8 cellular contexts compared by ENCODE assay signal in genomic region chr12:50084775-50085614, GRCh38. TPM values are rescaled to one million over a fixed set of nuclear protein-coding genes. Genes with fewer than 3 reads are reported as not detected.
DNase-seq lines count a peak whose midpoint lies in the region; ATAC-seq and TF ChIP-seq lines count a peak whose summit lies in the region.

Gene SMARCD1 (plus strand): TSS chr12:50085342. CDS start chr12:50085370, 28 bp downstream.

- H3K27me3 Mint-ChIP-seq in glutamatergic neuron (ENCODE audit: unreplicated experiment) (peaks cover 13% of the 10 kb centered on the region), osteocyte (ENCODE audit: unreplicated experiment) (no peaks in the 10 kb centered on the region)

- WGBS in thymus = under 1% methylated on average over 69 of the region's 69 CpGs

- no peaks in the 10 kb centered on the region for H3K36me3 Mint-ChIP-seq in activated naive CD4-positive, alpha-beta T cell treated with anti-CD3 and anti-CD28 coated beads, Interleukin-2, amount 50 U/mL, for 72 hours
- H3K36me3 Mint-ChIP-seq in glutamatergic neuron (ENCODE audit: unreplicated experiment) = peaks cover 4% of the 10 kb centered on the region
- H3K36me3 Mint-ChIP-seq in osteocyte (ENCODE audit: unreplicated experiment) = peaks cover 15% of the 10 kb centered on the region

- peaks cover 11% of the 10 kb centered on the region for H3K4me1 Mint-ChIP-seq in glutamatergic neuron (ENCODE audit: low read depth, unreplicated experiment)
- H3K4me1 Mint-ChIP-seq in osteocyte (ENCODE audit: unreplicated experiment) = peaks cover 30% of the 10 kb centered on the region

- no peaks in the 10 kb centered on the region for H3K9me3 Mint-ChIP-seq in activated naive CD4-positive, alpha-beta T cell treated with anti-CD3 and anti-CD28 coated beads, Interleukin-2, amount 50 U/mL, for 72 hours
- H3K9me3 Mint-ChIP-seq in glutamatergic neuron (ENCODE audit: unreplicated experiment) (peaks cover 11% of the 10 kb centered on the region), osteocyte (ENCODE audit: unreplicated experiment) (no peaks in the 10 kb centered on the region)

- no peaks in the 10 kb centered on the region; the same call in 1 of the 2 replicates for H3K27me3 ChIP-seq in GM06990 (replicated peaks; ENCODE audit: control insufficient read depth, insufficient read depth, low read length)
- H3K27me3 ChIP-seq in thymus (ENCODE audit: control insufficient read depth, insufficient read depth) = no peaks in the 10 kb centered on the region

- peak; percentile 50 for TF ChIP-seq POLR2A in NB4 (IDR thresholded peaks at IDR 0.05; ENCODE audit: extremely low read depth, insufficient read length)

- peak; percentile 92 for DNase-seq in GM06990 (ENCODE audit: extremely low read depth, insufficient read length)
- DNase-seq in HFF-Myc (ENCODE audit: extremely low read depth, low read depth) = peak; percentile 73
- DNase-seq in NB4 (ENCODE audit: low read depth) = peak; percentile 98
- DNase-seq in activated naive CD4-positive, alpha-beta T cell treated with anti-CD3 and anti-CD28 coated beads, Interleukin-2, amount 50 U/mL, for 72 hours (ENCODE audit: low spot score in 2 of 2) = peak; percentile 79 to 81
- DNase-seq in glutamatergic neuron = peak; percentile 92
- DNase-seq in osteocyte (ENCODE audit: extremely low spot score, unreplicated experiment) = peak; percentile 95

- ATAC-seq in SK-N-SH treated with all-trans-retinoic acid at 6 μM for 48 hours = peak; percentile 96
- ATAC-seq in activated naive CD4-positive, alpha-beta T cell treated with anti-CD3 and anti-CD28 coated beads, Interleukin-2, amount 50 U/mL, for 72 hours = peak; percentile 87 to 94

- TF ChIP-seq CTCF in GM06990 (IDR thresholded peaks at IDR 0.05; ENCODE audit: insufficient read depth, low read length, poor library complexity, severe bottlenecking) (peak; percentile 90), HFF-Myc (IDR thresholded peaks at IDR 0.05; ENCODE audit: low read depth, low read length, missing control alignments) (peak; percentile 52), NB4 (IDR thresholded peaks at IDR 0.05; ENCODE audit: low read depth, low read length) (peak; percentile 87), glutamatergic neuron (IDR thresholded peaks at IDR 0.05; ENCODE audit: partially characterized antibody, unreplicated experiment) (no peak), osteocyte (IDR thresholded peaks at IDR 0.05) (peak; percentile 60)

- peak within 1 kb of the TSS; percentile 69 for H3K4me3 ChIP-seq in GM06990 (replicated peaks; ENCODE audit: low read depth, low read length)
- peak within 1 kb of the TSS; percentile 66 for H3K4me3 ChIP-seq in HFF-Myc (replicated peaks; ENCODE audit: low read depth, low read length)
- peak within 1 kb of the TSS; percentile 79 for H3K4me3 ChIP-seq in NB4 (ENCODE audit: low read depth, low read length)
- peak within 1 kb of the TSS; percentile 87 for H3K4me3 ChIP-seq in thymus (ENCODE audit: low read length)

- peak within 1 kb of the TSS; percentile 97 for H3K27ac ChIP-seq in thymus (ENCODE audit: low read depth)

- H3K9me3 ChIP-seq in thymus (ENCODE audit: control insufficient read depth) = no peaks in the 10 kb centered on the region

- H3K36me3 ChIP-seq in GM06990 (ENCODE audit: control insufficient read depth, insufficient read depth, low read length) (peaks cover 13% of the 10 kb centered on the region), thymus (ENCODE audit: control insufficient read depth, insufficient read depth) (peaks cover 31% of the 10 kb centered on the region)

- H3K27ac Mint-ChIP-seq in activated naive CD4-positive, alpha-beta T cell treated with anti-CD3 and anti-CD28 coated beads, Interleukin-2, amount 50 U/mL, for 72 hours = peak within 1 kb of the TSS; percentile 94
- H3K27ac Mint-ChIP-seq in glutamatergic neuron (ENCODE audit: unreplicated experiment) (peak within 1 kb of the TSS; percentile 88), osteocyte (ENCODE audit: unreplicated experiment) (peak within 1 kb of the TSS; percentile 91)

- peaks cover 8% of the 10 kb centered on the region for H3K4me1 ChIP-seq in thymus (ENCODE audit: control insufficient read depth, insufficient read depth, low read length)

- peak within 1 kb of the TSS; percentile 95 for H3K4me3 Mint-ChIP-seq in glutamatergic neuron (ENCODE audit: unreplicated experiment)
- peak within 1 kb of the TSS; percentile 85 for H3K4me3 Mint-ChIP-seq in osteocyte (ENCODE audit: unreplicated experiment)

TF ChIP-seq in SK-N-SH treated with all-trans-retinoic acid at 6 μM for 48 hours, 23 proteins besides CTCF, POLR2A, EP300 and RAD21:
- TF ChIP-seq ZFP30 (CRISPR knock-in tag; IDR thresholded peaks at IDR 0.05) (no peak), PATZ1 (CRISPR knock-in tag; IDR thresholded peaks at IDR 0.05; ENCODE audit: borderline replicate concordance) (no peak), ZNF565 (CRISPR knock-in tag; conservative IDR thresholded peaks at IDR 0.05; ENCODE audit: low read depth) (no peak), TOX (CRISPR knock-in tag; IDR thresholded peaks at IDR 0.05; ENCODE audit: borderline replicate concordance) (no peak), CREB5 (CRISPR knock-in tag; IDR thresholded peaks at IDR 0.05; ENCODE audit: low read depth) (no peak), CSRNP3 (CRISPR knock-in tag; IDR thresholded peaks at IDR 0.05) (no peak), RARB (CRISPR knock-in tag; IDR thresholded peaks at IDR 0.05) (no peak), ZC3H10 (CRISPR knock-in tag; IDR thresholded peaks at IDR 0.05) (no peak), ARNTL (CRISPR knock-in tag; IDR thresholded peaks at IDR 0.05; ENCODE audit: borderline replicate concordance, low read depth) (no peak), ZNF70 (CRISPR knock-in tag; IDR thresholded peaks at IDR 0.05) (no peak), CSDC2 (CRISPR knock-in tag; IDR thresholded peaks at IDR 0.05) (no peak), ISL1 (CRISPR knock-in tag; IDR thresholded peaks at IDR 0.05) (no peak), POU6F1 (CRISPR knock-in tag; IDR thresholded peaks at IDR 0.05; ENCODE audit: borderline replicate concordance, low read depth) (no peak), TCF4 (CRISPR knock-in tag; IDR thresholded peaks at IDR 0.05; ENCODE audit: borderline replicate concordance) (no peak)
TF ChIP-seq in SK-N-SH treated with all-trans-retinoic acid at 6 μM for 48 hours: peak in this region for 0.

RNA-seq across cellular contexts. Expression of gene SMARCD1, which starts in this region (rescaled TPM):
- total RNA-seq in activated naive CD4-positive, alpha-beta T cell treated with anti-CD3 and anti-CD28 coated beads, Interleukin-2, amount 50 U/mL, for 72 hours = 10 to 100 TPM; 33.8 to 51.2 TPM
- 152 TPM for total RNA-seq in glutamatergic neuron (ENCODE audit: unreplicated experiment)
- total RNA-seq in osteocyte = 61.4 and 66.7 TPM in 2 replicates
- 19.9 TPM for polyA plus RNA-seq in thymus

Comparison
In these comparisons a context has a peak if more than half of its experiments do, and no peak if none do; other contexts are left out.
1. Peak in every context shown above with its lines: DNase-seq, ATAC-seq, H3K4me3 ChIP-seq and H3K27ac ChIP-seq.